Comparison of ENCODE assay signal across 8 cellular contexts in the genomic region with DNA sequence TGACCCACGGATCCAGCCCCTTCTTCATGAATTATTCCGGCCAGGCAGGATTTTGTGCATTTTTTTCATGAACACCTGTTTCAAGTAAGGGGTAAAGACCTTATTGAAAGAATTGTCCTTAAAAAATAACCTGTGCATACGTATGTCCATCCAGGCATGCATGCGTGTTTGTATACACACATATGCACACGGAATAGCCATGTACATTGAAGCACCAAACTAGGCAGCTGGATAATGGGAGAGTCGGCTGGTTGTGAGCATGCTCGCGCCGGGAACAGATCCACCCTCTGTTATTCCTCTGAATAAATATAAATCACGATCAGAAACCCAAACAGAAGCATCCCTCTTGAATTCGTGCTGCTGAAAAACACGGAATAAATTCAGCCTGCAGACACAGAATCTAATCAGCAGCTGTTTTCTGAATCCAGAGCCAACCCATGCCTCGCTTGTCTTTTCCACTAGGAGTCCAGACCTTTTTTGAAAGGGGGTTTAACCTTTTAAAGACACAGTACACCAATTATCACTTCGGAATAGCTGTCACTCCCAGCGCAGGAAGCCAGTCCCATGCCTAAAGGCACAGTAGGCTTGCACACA. TPM values are rescaled to one million over a fixed set of nuclear protein-coding genes. Genes with fewer than 3 reads are reported as not detected.
DNase-seq lines count a peak whose midpoint lies in the region; TF ChIP-seq lines count a peak whose summit lies in the region.

A gene (minus strand): TSS at position 473 of the 594 bp plus-strand sequence.

- in situ Hi-C loops in GM13977 (cut with MboI; ENCODE audit: low pct_unique_long_range_greater_than_20kb, low sequenced_read_pairs, unreplicated experiment), result no loop called here

- no peaks in the 10 kb centered on the region for H3K9me3 ChIP-seq in endocrine pancreas (ENCODE audit: control insufficient read depth, low read length)

- peak; percentile 75 for DNase-seq in Ammon's horn (ENCODE audit: low spot score)
- DNase-seq in HEK293T (ENCODE audit: extremely low spot score), result peak; percentile 59
- peak; percentile 57 to 74 for DNase-seq in SHP77 (lab: John Stamatoyannopoulos, UW)
- DNase-seq in mesenteric fat pad (ENCODE audit: low spot score), result no peak
- no peak for DNase-seq in activated CD4-positive, CD25-positive, alpha-beta regulatory T cell treated with anti-CD3 and anti-CD28 coated beads, Interleukin-2, amount 50 U/mL, for 72 hours
- no peak for DNase-seq in GM13977 (ENCODE audit: low spot score)

- peaks cover 9% of the 10 kb centered on the region for H3K4me1 ChIP-seq in endocrine pancreas (ENCODE audit: control insufficient read depth, insufficient read depth, low read length)
- H3K4me1 ChIP-seq in urinary bladder (ENCODE audit: insufficient read depth), result peaks cover 2% of the 10 kb centered on the region

- peak within 1 kb of the TSS; percentile 90 for H3K4me3 ChIP-seq in endocrine pancreas (ENCODE audit: control insufficient read depth, insufficient read depth, low read length)
- peak within 1 kb of the TSS; percentile 65 for H3K4me3 ChIP-seq in urinary bladder (ENCODE audit: low read depth, low read length)

- WGBS in urinary bladder, result 15% methylated on average over 15 of the region's 15 CpGs

- no peak for TF ChIP-seq CTCF in GM13977 (IDR thresholded peaks at IDR 0.05; ENCODE audit: extremely low read depth, insufficient read depth, missing control alignments)

- H3K36me3 ChIP-seq in endocrine pancreas (ENCODE audit: control insufficient read depth, insufficient read depth, low read length) (no peaks in the 10 kb centered on the region), urinary bladder (ENCODE audit: insufficient read depth) (no peaks in the 10 kb centered on the region)

- no peak within 1 kb of the TSS for H3K27ac ChIP-seq in urinary bladder (ENCODE audit: low read depth)

- CTCF ChIA-PET in HEK293T (lab: Yijun Ruan, JAX), result interaction anchor here (1.1 kb wide), 1 partner anchor 127 kb away, joined by 3 read pairs; no protein-coding TSS in a partner anchor

- H3K9ac ChIP-seq in endocrine pancreas (ENCODE audit: control insufficient read depth, insufficient read depth, low read length), result peak within 1 kb of the TSS; percentile 58

- POLR2A ChIA-PET in HEK293T (lab: Yijun Ruan, JAX), result interaction anchor here (1.1 kb wide), 1 partner anchor 107 kb away, joined by 3 read pairs; no protein-coding TSS in a partner anchor

- H3K27me3 ChIP-seq in endocrine pancreas (ENCODE audit: control insufficient read depth, insufficient read depth, low read length), result no peaks in the 10 kb centered on the region

TF ChIP-seq in HEK293T, 16 proteins besides CTCF, POLR2A, EP300 and RAD21:
- no peak for TF ChIP-seq ARNT (IDR thresholded peaks at IDR 0.05)
- TF ChIP-seq NFRKB (IDR thresholded peaks at IDR 0.05), result no peak
- TF ChIP-seq BHLHE40 (IDR thresholded peaks at IDR 0.05; ENCODE audit: borderline replicate concordance), result no peak
- no peak for TF ChIP-seq TARDBP (IDR thresholded peaks at IDR 0.05)
- TF ChIP-seq FOXK2 (IDR thresholded peaks at IDR 0.05), result no peak
- TF ChIP-seq L3MBTL2 (conservative IDR thresholded peaks at IDR 0.05), result peak; percentile 27; the same call in 1 of the 2 replicates
- TF ChIP-seq FOXA1 (IDR thresholded peaks at IDR 0.05), result no peak
- TF ChIP-seq LEF1 (IDR thresholded peaks at IDR 0.05; ENCODE audit: borderline replicate concordance), result no peak
- TF ChIP-seq, protein P1, sequence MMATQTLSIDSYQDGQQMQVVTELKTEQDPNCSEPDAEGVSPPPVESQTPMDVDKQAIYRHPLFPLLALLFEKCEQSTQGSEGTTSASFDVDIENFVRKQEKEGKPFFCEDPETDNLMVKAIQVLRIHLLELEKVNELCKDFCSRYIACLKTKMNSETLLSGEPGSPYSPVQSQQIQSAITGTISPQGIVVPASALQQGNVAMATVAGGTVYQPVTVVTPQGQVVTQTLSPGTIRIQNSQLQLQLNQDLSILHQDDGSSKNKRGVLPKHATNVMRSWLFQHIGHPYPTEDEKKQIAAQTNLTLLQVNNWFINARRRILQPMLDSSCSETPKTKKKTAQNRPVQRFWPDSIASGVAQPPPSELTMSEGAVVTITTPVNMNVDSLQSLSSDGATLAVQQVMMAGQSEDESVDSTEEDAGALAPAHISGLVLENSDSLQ (IDR thresholded peaks at IDR 0.05), result peak; percentile 85
- no peak for TF ChIP-seq SP1 (IDR thresholded peaks at IDR 0.05)
- TF ChIP-seq ZNF384 (IDR thresholded peaks at IDR 0.05), result no peak
- no peak for TF ChIP-seq CTBP1 (IDR thresholded peaks at IDR 0.05; ENCODE audit: borderline replicate concordance)
- no peak for TF ChIP-seq SUZ12 (IDR thresholded peaks at IDR 0.05)
- TF ChIP-seq FOXM1 (IDR thresholded peaks at IDR 0.05; ENCODE audit: borderline replicate concordance), result no peak
TF ChIP-seq in HEK293T: peak in this region for 2.

RNA-seq across cellular contexts. Expression of the gene that starts here (rescaled TPM):
- 19.9 TPM for total RNA-seq in mesenteric fat pad
- total RNA-seq in urinary bladder, result 2.8 TPM
- 3.1 TPM for polyA plus RNA-seq in urinary bladder

Comparison
In these comparisons a context has a peak if more than half of its experiments do, and no peak if none do; other contexts are left out.
1. DNase-seq: peak in Ammon's horn (single experiment), HEK293T (single experiment) and SHP77 (2 of 2); none in mesenteric fat pad (single experiment), activated CD4-positive, CD25-positive, alpha-beta regulatory T cell treated with anti-CD3 and anti-CD28 coated beads, Interleukin-2, amount 50 U/mL, for 72 hours (single experiment) and GM13977 (single experiment).